ENCODE assay signal across 10 cellular contexts in genomic region chr13:48220592-48221300, GRCh38. TPM values are rescaled to one million over a fixed set of nuclear protein-coding genes. Genes with fewer than 3 reads are reported as not detected.
DNase-seq lines count a peak whose midpoint lies in the region; TF ChIP-seq lines count a peak whose summit lies in the region.
"Had no signal": no experiment of that assay in that cellular context is flagged by ENCODE, and none has a peak within 500 bp of the region (broad histone marks: within the 10 kb centered on the region; RNA-seq: fewer than 3 reads in every experiment).

No MANE protein-coding gene starts in this region.

- peaks cover 62% of the 10 kb centered on the region for H3K4me1 ChIP-seq in CD4-positive, alpha-beta memory T cell (ENCODE audit: insufficient read depth, low read length)
- H3K4me1 ChIP-seq in ovary (ENCODE audit: insufficient read depth) (peaks cover 12% of the 10 kb centered on the region), SK-N-SH (ENCODE audit: control insufficient read depth in 1 of 2, insufficient read depth in 2 of 2, low read depth in 1 of 2, low read length in 1 of 2) (no peaks in the 10 kb centered on the region)

- peaks cover 48 to 70% (median 59%) of the 10 kb centered on the region in 4 donors for H3K4me1 Mint-ChIP-seq in CD4-positive, alpha-beta memory T cell
- H3K4me1 Mint-ChIP-seq in dendritic cell treated with granulocyte-macrophage colony-stimulating factor and Interleukin-4, amounts not matched to agents 40 ng/mL and 50 ng/mL, for 4 days (ENCODE audit: low read depth) = peaks cover 35% of the 10 kb centered on the region

- H3K9ac ChIP-seq in SK-N-SH = no peak overlapping the region

- no peak overlapping the region; the same call in 1 of the 2 replicates for H2AFZ ChIP-seq in SK-N-SH (ENCODE audit: low read depth)

- peak in 2 of 5 donors; percentile 42 to 47 for DNase-seq in CD4-positive, alpha-beta memory T cell
- peak in 4 of 5 donors; percentile 42 to 50 (median 47) for DNase-seq in ovary
- no peak for DNase-seq in effector CD8-positive, alpha-beta T cell (lab: John Stamatoyannopoulos, UW)
- DNase-seq in NCI-H2171 (lab: John Stamatoyannopoulos, UW) = no peak
- DNase-seq in SK-N-SH = no peak
- DNase-seq in SIG-M5 (lab: John Stamatoyannopoulos, UW) = no peak
- DNase-seq: amniotic stem cell, NCI-H187 had no signal

- no peak for TF ChIP-seq POLR2A in ovary (IDR thresholded peaks at IDR 0.05)

- no peaks in the 10 kb centered on the region for H3K27me3 Mint-ChIP-seq in CD4-positive, alpha-beta memory T cell
- no peaks in the 10 kb centered on the region for H3K27me3 Mint-ChIP-seq in dendritic cell treated with granulocyte-macrophage colony-stimulating factor and Interleukin-4, amounts not matched to agents 40 ng/mL and 50 ng/mL, for 4 days

- H3K36me3 ChIP-seq in CD4-positive, alpha-beta memory T cell (ENCODE audit: insufficient read depth, low read length) = no peaks in the 10 kb centered on the region
- H3K36me3 ChIP-seq in KOPT-K1 (ENCODE audit: insufficient read depth, low read length) (no peaks in the 10 kb centered on the region), ovary (no peaks in the 10 kb centered on the region), SK-N-SH (replicated peaks in 1 of 2; ENCODE audit: control insufficient read depth in 1 of 2, insufficient read depth in 2 of 2, low read length in 1 of 2) (no peaks in the 10 kb centered on the region)

- peak overlapping the region in 1 of 2 donors; percentile 18 for H3K4me3 ChIP-seq in CD4-positive, alpha-beta memory T cell (ENCODE audit: low read length in 2 of 2)
- H3K4me3 ChIP-seq in ovary = no peak overlapping the region
- H3K4me3 ChIP-seq in SK-N-SH (ENCODE audit: low read depth in 2 of 2, low read length in 1 of 2) = no peak overlapping the region

- peak overlapping the region; percentile 65 to 89 (median 82) for H3K4me3 Mint-ChIP-seq in CD4-positive, alpha-beta memory T cell
- H3K4me3 Mint-ChIP-seq in dendritic cell treated with granulocyte-macrophage colony-stimulating factor and Interleukin-4, amounts not matched to agents 40 ng/mL and 50 ng/mL, for 4 days = no peak overlapping the region

- no peak overlapping the region for H3K4me2 ChIP-seq in SK-N-SH

- TF ChIP-seq CTCF in ovary (IDR thresholded peaks at IDR 0.05) (no peak), SK-N-SH (IDR thresholded peaks at IDR 0.05) (no peak)

- no peaks in the 10 kb centered on the region for H3F3A ChIP-seq in SK-N-SH (replicated peaks; ENCODE audit: insufficient read depth)

- WGBS in ovary, 3 donors = 38 to 47% (median 39%) methylated on average over 5 of the region's 5 CpGs
- WGBS in SK-N-SH (ENCODE audit: low lambda C conversion rate) = 70% methylated on average over 5 of the region's 5 CpGs

- no peaks in the 10 kb centered on the region for H3K79me2 ChIP-seq in SK-N-SH (ENCODE audit: insufficient read depth)

- H3K9me3 ChIP-seq in CD4-positive, alpha-beta memory T cell (ENCODE audit: control insufficient read depth in 1 of 2, low read length in 2 of 2) = no peaks in the 10 kb centered on the region
- H3K9me3 ChIP-seq in KOPT-K1 (ENCODE audit: insufficient read depth, low read length, poor library complexity, severe bottlenecking) (peaks cover 9% of the 10 kb centered on the region), ovary (no peaks in the 10 kb centered on the region), SK-N-SH (no peaks in the 10 kb centered on the region)

- TF ChIP-seq RAD21 in SK-N-SH (IDR thresholded peaks at IDR 0.05; ENCODE audit: low read length) = no peak

- H3K27ac ChIP-seq in CD4-positive, alpha-beta memory T cell (ENCODE audit: low read depth, low read length) = peak overlapping the region; percentile 71
- H3K27ac ChIP-seq in KOPT-K1 (ENCODE audit: low read depth, low read length, poor library complexity, severe bottlenecking) (peak overlapping the region; percentile 68), ovary (peak overlapping the region; percentile 46 to 95), SK-N-SH (ENCODE audit: low read depth in 2 of 2, low read length in 1 of 2) (no peak overlapping the region)

- peak overlapping the region; percentile 90 to 98 (median 98) for H3K27ac Mint-ChIP-seq in CD4-positive, alpha-beta memory T cell
- H3K27ac Mint-ChIP-seq in dendritic cell treated with granulocyte-macrophage colony-stimulating factor and Interleukin-4, amounts not matched to agents 40 ng/mL and 50 ng/mL, for 4 days = peak overlapping the region; percentile 85

- POLR2A ChIA-PET in CD4-positive, alpha-beta memory T cell (lab: Charles Lee; ENCODE audit: partially characterized antibody) = interaction anchor here (0.6 to 9.5 kb wide), 26 partner anchors 9 to 312 kb away, joined by 3 to 180 read pairs (median 4); partner anchors contain the start of genes ITM2B, LPAR6, MED4 and NUDT15
- POLR2A ChIA-PET in SK-N-SH (lab: Yijun Ruan, JAX) = no interaction called here

- peaks cover 3% of the 10 kb centered on the region in 2 donors for H3K36me3 Mint-ChIP-seq in CD4-positive, alpha-beta memory T cell
- H3K36me3 Mint-ChIP-seq in dendritic cell treated with granulocyte-macrophage colony-stimulating factor and Interleukin-4, amounts not matched to agents 40 ng/mL and 50 ng/mL, for 4 days (ENCODE audit: low read depth) = peaks cover 12% of the 10 kb centered on the region

- TF ChIP-seq EP300 in ovary (IDR thresholded peaks at IDR 0.05) (no peak), SK-N-SH (IDR thresholded peaks at IDR 0.05; ENCODE audit: borderline replicate concordance in 1 of 2, low read depth in 1 of 2, low read length in 1 of 2) (no peak)

- H3K27me3 ChIP-seq in CD4-positive, alpha-beta memory T cell (ENCODE audit: insufficient read depth, low read length) = no peaks in the 10 kb centered on the region
- no peaks in the 10 kb centered on the region for H3K27me3 ChIP-seq in ovary
- H3K27me3 ChIP-seq in SK-N-SH (ENCODE audit: insufficient read depth) = no peaks in the 10 kb centered on the region

- CTCF ChIA-PET in CD4-positive, alpha-beta memory T cell (lab: Charles Lee; ENCODE audit: partially characterized antibody) = interaction anchor here (0.6 to 2.9 kb wide), 16 partner anchors 8 to 126 kb away, joined by 3 to 30 read pairs (median 4); partner anchors contain the start of genes ITM2B and MED4
- CTCF ChIA-PET in SK-N-SH (lab: Yijun Ruan, JAX) = interaction anchor here (1.4 to 1.6 kb wide), 2 partner anchors 13 to 37 kb away, joined by 3 to 5 read pairs; partner anchors contain the start of gene ITM2B

- no peaks in the 10 kb centered on the region for H3K9me2 ChIP-seq in SK-N-SH

- intact Hi-C loops in CD4-positive, alpha-beta memory T cell (cut with micrococcal nuclease) = loop anchor here (1.0 kb wide), 3 partner anchors 13 to 64 kb away; partner anchors contain the start of gene ITM2B
- intact Hi-C loops in dendritic cell treated with granulocyte-macrophage colony-stimulating factor and Interleukin-4, amounts not matched to agents 40 ng/mL and 50 ng/mL, for 4 days (cut with micrococcal nuclease) = no loop called here
- intact Hi-C loops in ovary (cut with DNase I) = loop anchor here in 2 of 4 donors (5.0 kb wide), 1 partner anchor 93 kb away; no protein-coding TSS in a partner anchor

- H3K9me3 Mint-ChIP-seq in CD4-positive, alpha-beta memory T cell = peaks cover 0 to 7% (median under 1%) of the 10 kb centered on the region in 8 donors
- peaks cover 24% of the 10 kb centered on the region for H3K9me3 Mint-ChIP-seq in dendritic cell treated with granulocyte-macrophage colony-stimulating factor and Interleukin-4, amounts not matched to agents 40 ng/mL and 50 ng/mL, for 4 days

- H4K20me1 ChIP-seq in SK-N-SH (ENCODE audit: insufficient read depth) = no peaks in the 10 kb centered on the region

TF ChIP-seq in SK-N-SH, 30 proteins besides CTCF, POLR2A, EP300 and RAD21:
- TF ChIP-seq, protein P1, sequence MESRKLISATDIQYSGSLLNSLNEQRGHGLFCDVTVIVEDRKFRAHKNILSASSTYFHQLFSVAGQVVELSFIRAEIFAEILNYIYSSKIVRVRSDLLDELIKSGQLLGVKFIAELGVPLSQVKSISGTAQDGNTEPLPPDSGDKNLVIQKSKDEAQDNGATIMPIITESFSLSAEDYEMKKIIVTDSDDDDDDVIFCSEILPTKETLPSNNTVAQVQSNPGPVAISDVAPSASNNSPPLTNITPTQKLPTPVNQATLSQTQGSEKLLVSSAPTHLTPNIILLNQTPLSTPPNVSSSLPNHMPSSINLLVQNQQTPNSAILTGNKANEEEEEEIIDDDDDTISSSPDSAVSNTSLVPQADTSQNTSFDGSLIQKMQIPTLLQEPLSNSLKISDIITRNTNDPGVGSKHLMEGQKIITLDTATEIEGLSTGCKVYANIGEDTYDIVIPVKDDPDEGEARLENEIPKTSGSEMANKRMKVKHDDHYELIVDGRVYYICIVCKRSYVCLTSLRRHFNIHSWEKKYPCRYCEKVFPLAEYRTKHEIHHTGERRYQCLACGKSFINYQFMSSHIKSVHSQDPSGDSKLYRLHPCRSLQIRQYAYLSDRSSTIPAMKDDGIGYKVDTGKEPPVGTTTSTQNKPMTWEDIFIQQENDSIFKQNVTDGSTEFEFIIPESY (IDR thresholded peaks at IDR 0.05; ENCODE audit: borderline replicate concordance, low read depth) = no peak
- TF ChIP-seq FOXJ3 (CRISPR knock-in tag; IDR thresholded peaks at IDR 0.05) (no peak), MXI1 (IDR thresholded peaks at IDR 0.05; ENCODE audit: low read depth, low read length) (no peak), NRF1 (IDR thresholded peaks at IDR 0.05; ENCODE audit: low read depth, low read length) (no peak), FOXM1 (IDR thresholded peaks at IDR 0.05; ENCODE audit: low read depth) (no peak), TEAD4 (IDR thresholded peaks at IDR 0.05; ENCODE audit: borderline replicate concordance, insufficient read depth) (no peak), GABPA (IDR thresholded peaks at IDR 0.05; ENCODE audit: low read depth) (no peak), SMC3 (IDR thresholded peaks at IDR 0.05; ENCODE audit: low read depth, low read length) (no peak), YY1 (IDR thresholded peaks at IDR 0.05; ENCODE audit: low read depth) (no peak)
- TF ChIP-seq, protein P2, sequence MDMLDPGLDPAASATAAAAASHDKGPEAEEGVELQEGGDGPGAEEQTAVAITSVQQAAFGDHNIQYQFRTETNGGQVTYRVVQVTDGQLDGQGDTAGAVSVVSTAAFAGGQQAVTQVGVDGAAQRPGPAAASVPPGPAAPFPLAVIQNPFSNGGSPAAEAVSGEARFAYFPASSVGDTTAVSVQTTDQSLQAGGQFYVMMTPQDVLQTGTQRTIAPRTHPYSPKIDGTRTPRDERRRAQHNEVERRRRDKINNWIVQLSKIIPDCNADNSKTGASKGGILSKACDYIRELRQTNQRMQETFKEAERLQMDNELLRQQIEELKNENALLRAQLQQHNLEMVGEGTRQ (IDR thresholded peaks at IDR 0.05; ENCODE audit: borderline replicate concordance, low read depth, low read length) = no peak

RNA-seq across cellular contexts. Expression of gene ITM2B, which starts 12.3 kb away (rescaled TPM):
- total RNA-seq in CD4-positive, alpha-beta memory T cell = 100 to 1,000 TPM; 653 to 670 TPM
- polyA plus RNA-seq in CD4-positive, alpha-beta memory T cell = 1,000 to 10,000 TPM; 1,454 to 1,558 TPM
- 1,000 to 10,000 TPM in 1 of 7 donors, 100 to 1,000 TPM in 6; 635 to 1,026 (median 824) TPM for total RNA-seq in ovary
- 1,000 to 10,000 TPM in 1 of 2 donors, 100 to 1,000 TPM in 1; 903 to 1,955 TPM for polyA plus RNA-seq in ovary
- 184 and 186 TPM in 2 replicates for polyA plus RNA-seq in SK-N-SH (2012; rRNA removed)
- 266 and 330 TPM in 2 replicates for polyA plus RNA-seq in SK-N-SH (2012; cell fraction: cytosol; rRNA removed)
- 81.7 and 136 TPM in 2 replicates for polyA plus RNA-seq in SK-N-SH (2012; cell fraction: nucleus; rRNA removed)

Comparison
In these comparisons a context has a peak if more than half of its experiments do, and no peak if none do; other contexts are left out.
1. DNase-seq: peak in ovary (4 of 5); none in effector CD8-positive, alpha-beta T cell (single experiment), NCI-H2171 (single experiment), SK-N-SH (single experiment) and SIG-M5 (single experiment).
2. H3K27ac ChIP-seq: peak in CD4-positive, alpha-beta memory T cell (single experiment), KOPT-K1 (single experiment) and ovary (2 of 2); none in SK-N-SH (0 of 2).